1 cellular context compared by ENCODE assay signal in genomic region chr13:113437408-113438010, GRCh38.
TF ChIP-seq lines count a peak whose summit lies in the region.

No MANE protein-coding gene starts in this region.

TF ChIP-seq in HepG2, 621 proteins besides CTCF, POLR2A, EP300 and RAD21 (continued from another document and continues in another):
- 0 out of 2 replicates have a peak, but pooled peaks have one; percentile 31 for TF ChIP-seq ZBTB4 (CRISPR knock-in tag; IDR thresholded peaks at IDR 0.05; ENCODE audit: borderline replicate concordance)
- TF ChIP-seq ZNF605 (CRISPR knock-in tag; IDR thresholded peaks at IDR 0.05) = peak; percentile 80; the same call in 1 of the 2 replicates
- peak; percentile 57; the same call in 1 of the 2 replicates for TF ChIP-seq THAP9 (CRISPR knock-in tag; IDR thresholded peaks at IDR 0.05; ENCODE audit: borderline replicate concordance)
- TF ChIP-seq MYC (CRISPR knock-in tag; IDR thresholded peaks at IDR 0.05; ENCODE audit: borderline replicate concordance) = peak; percentile 75; the same call in 1 of the 2 replicates
- TF ChIP-seq NFATC3 (CRISPR knock-in tag; IDR thresholded peaks at IDR 0.05) = 0 out of 2 replicates have a peak, but pooled peaks have one; percentile 38
- 0 out of 2 replicates have a peak, but pooled peaks have one; percentile 26 for TF ChIP-seq MAX (IDR thresholded peaks at IDR 0.05)
- TF ChIP-seq JUND (CRISPR knock-in tag; IDR thresholded peaks at IDR 0.05) = no peak
- peak; percentile 66 for TF ChIP-seq FOXA3 (CRISPR knock-in tag; IDR thresholded peaks at IDR 0.05)
- TF ChIP-seq ZNF460 (CRISPR knock-in tag; IDR thresholded peaks at IDR 0.05; ENCODE audit: borderline replicate concordance) = no peak
- TF ChIP-seq ZNF331 (CRISPR knock-in tag; IDR thresholded peaks at IDR 0.05) = 0 out of 2 replicates have a peak, but pooled peaks have one; percentile 62
- 0 out of 2 replicates have a peak, but pooled peaks have one; percentile 31 for TF ChIP-seq ZNF205 (CRISPR knock-in tag; IDR thresholded peaks at IDR 0.05)
- no peak for TF ChIP-seq FOXK2 (IDR thresholded peaks at IDR 0.05)
- TF ChIP-seq ZNF607 (CRISPR knock-in tag; IDR thresholded peaks at IDR 0.05; ENCODE audit: borderline replicate concordance) = peak; percentile 47; the same call in 1 of the 2 replicates
- TF ChIP-seq JARID2 (CRISPR knock-in tag; IDR thresholded peaks at IDR 0.05; ENCODE audit: insufficient replicate concordance) = peak; percentile 74
- TF ChIP-seq RFXAP (CRISPR knock-in tag; IDR thresholded peaks at IDR 0.05; ENCODE audit: borderline replicate concordance) = 0 out of 2 replicates have a peak, but pooled peaks have one; percentile 53
- peak; percentile 75; the same call in 1 of the 2 replicates for TF ChIP-seq ZNF788 (CRISPR knock-in tag; IDR thresholded peaks at IDR 0.05; ENCODE audit: borderline replicate concordance)
- TF ChIP-seq HOMEZ (CRISPR knock-in tag; IDR thresholded peaks at IDR 0.05; ENCODE audit: low read depth) = no peak
- no peak for TF ChIP-seq NFE2L2 (IDR thresholded peaks at IDR 0.05; ENCODE audit: low read length)
- peak; percentile 44; the same call in 1 of the 2 replicates for TF ChIP-seq LCORL (IDR thresholded peaks at IDR 0.05)
- peak; percentile 90 for TF ChIP-seq LCORL (CRISPR knock-in tag; IDR thresholded peaks at IDR 0.05)
- peak; percentile 18; the same call in 1 of the 2 replicates for TF ChIP-seq GMEB1 (CRISPR knock-in tag; IDR thresholded peaks at IDR 0.05; ENCODE audit: borderline replicate concordance)
- 0 out of 2 replicates have a peak, but pooled peaks have one; percentile 57 for TF ChIP-seq ZNF317 (CRISPR knock-in tag; IDR thresholded peaks at IDR 0.05)
- TF ChIP-seq ZNF773 (CRISPR knock-in tag; IDR thresholded peaks at IDR 0.05; ENCODE audit: borderline replicate concordance) = no peak
- 0 out of 2 replicates have a peak, but pooled peaks have one; percentile 60 for TF ChIP-seq SALL2 (CRISPR knock-in tag; IDR thresholded peaks at IDR 0.05)
- no peak for TF ChIP-seq ZC3H13 (CRISPR knock-in tag; IDR thresholded peaks at IDR 0.05)
- TF ChIP-seq GMEB2 (CRISPR knock-in tag; IDR thresholded peaks at IDR 0.05; ENCODE audit: low read depth) = no peak
- peak; percentile 40; the same call in 1 of the 2 replicates for TF ChIP-seq ZBTB10 (CRISPR knock-in tag; IDR thresholded peaks at IDR 0.05; ENCODE audit: borderline replicate concordance)
- peak; percentile 61; the same call in 1 of the 2 replicates for TF ChIP-seq NAIF1 (CRISPR knock-in tag; IDR thresholded peaks at IDR 0.05; ENCODE audit: borderline replicate concordance)
- TF ChIP-seq ERF (CRISPR knock-in tag; IDR thresholded peaks at IDR 0.05) = peak; percentile 47; the same call in 1 of the 2 replicates
- TF ChIP-seq MEIS2 (CRISPR knock-in tag; IDR thresholded peaks at IDR 0.05) = 0 out of 2 replicates have a peak, but pooled peaks have one; percentile 27
- peak; percentile 48 for TF ChIP-seq SAP130 (CRISPR knock-in tag; IDR thresholded peaks at IDR 0.05; ENCODE audit: low read depth)
- TF ChIP-seq ZBTB46 (CRISPR knock-in tag; IDR thresholded peaks at IDR 0.05; ENCODE audit: borderline replicate concordance) = no peak
- peak; percentile 60; the same call in 1 of the 2 replicates for TF ChIP-seq PHF8 (CRISPR knock-in tag; IDR thresholded peaks at IDR 0.05)
- TF ChIP-seq ZNF574 (CRISPR knock-in tag; IDR thresholded peaks at IDR 0.05) = peak; percentile 48; the same call in 1 of the 2 replicates
- TF ChIP-seq ATF3 (CRISPR knock-in tag; IDR thresholded peaks at IDR 0.05) = no peak
